In the genomic region with DNA sequence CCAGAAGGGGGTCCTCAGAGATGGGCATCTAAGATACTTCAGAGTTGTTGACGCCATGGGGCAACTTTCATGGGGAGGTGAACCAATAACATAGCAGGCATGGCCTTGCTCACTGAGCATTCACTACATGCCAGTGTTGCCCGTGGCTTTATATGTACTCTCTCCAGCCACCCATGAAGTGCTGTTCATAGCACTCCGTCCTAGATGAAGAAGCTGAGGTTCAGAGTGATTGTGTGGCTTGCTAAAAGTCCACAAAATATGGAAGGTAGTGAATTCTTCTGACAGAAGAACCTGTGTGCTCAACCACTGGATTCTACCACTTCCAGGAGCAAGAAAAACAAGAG, we compare ENCODE assay signal across 1 cellular context.
TF ChIP-seq lines count a peak whose summit lies in the region.

No MANE protein-coding gene starts in this region.

TF ChIP-seq in K562, 482 proteins besides CTCF, POLR2A, EP300 and RAD21 (continued from another document):
- TF ChIP-seq AFF4 (CRISPR knock-in tag; IDR thresholded peaks at IDR 0.05): no peak
- TF ChIP-seq SREBF1 (IDR thresholded peaks at IDR 0.05; ENCODE audit: borderline replicate concordance, low read depth, low read length): no peak
- no peak for TF ChIP-seq FOXJ2 (tag; IDR thresholded peaks at IDR 0.05)
- TF ChIP-seq NCOA4 (IDR thresholded peaks at IDR 0.05; ENCODE audit: partially characterized antibody): no peak
TF ChIP-seq in K562: peak in this region for 0.
